ENCODE assay signal across 16 cellular contexts in genomic region chr3:97956051-97956450, GRCh38. TPM values are rescaled to one million over a fixed set of nuclear protein-coding genes. Genes with fewer than 3 reads are reported as not detected.
A peak's percentile ranks its signal among the peaks of the same experiment; 100 is the strongest.
DNase-seq lines count a peak whose midpoint lies in the region; ATAC-seq, FAIRE-seq and TF ChIP-seq lines count a peak whose summit lies in the region.
"Had no signal": no experiment of that assay in that cellular context is flagged by ENCODE, and none has a peak within 500 bp of the region (broad histone marks: within the 10 kb centered on the region; RNA-seq: fewer than 3 reads in every experiment).

No MANE protein-coding gene starts in this region.

- peak; percentile 26 for FAIRE-seq in GM12891 (lab: Jason Lieb, UNC)
- FAIRE-seq: GM19239, H1 had no signal

- H3K36me3 ChIP-seq in thyroid gland = peaks cover 16 to 17% of the 10 kb centered on the region in 2 donors
- no peaks in the 10 kb centered on the region for H3K36me3 ChIP-seq in testis (ENCODE audit: low read depth, missing control alignments)

- peak overlapping the region in 2 of 3 donors; percentile 31 to 69 for H3K27ac ChIP-seq in thyroid gland
- no peak overlapping the region for H3K27ac ChIP-seq in testis

- H3K4me1 ChIP-seq in thyroid gland = peaks cover 35 to 52% of the 10 kb centered on the region in 2 donors
- H3K4me1 ChIP-seq in testis = no peaks in the 10 kb centered on the region

- no peak for DNase-seq in GM12891 (ENCODE audit: insufficient read length, low spot score)
- DNase-seq in NCI-H69 (lab: John Stamatoyannopoulos, UW) = peak; percentile 1
- DNase-seq in left colon = no peak
- DNase-seq in thyroid gland = no peak
- DNase-seq in retina = no peak
- DNase-seq in DMS53 (lab: John Stamatoyannopoulos, UW) = no peak
- no peak for DNase-seq in testis
- DNase-seq: BE2C; C1 segment of cervical spinal cord; CD4-positive, alpha-beta T cell; DMS153; DMS79 treated with DMSO at 0.1 percent for 48 hours; GF-D8; H9 had no signal

- no peaks in the 10 kb centered on the region for H3K9me3 ChIP-seq in thyroid gland
- H3K9me3 ChIP-seq in testis = no peaks in the 10 kb centered on the region
- H3K9me3 ChIP-seq: BE2C had no signal

- peak; percentile 91 for ATAC-seq in left colon

- intact Hi-C loops in left colon (cut with DNase I, micrococcal nuclease) (no loop called here), thyroid gland (cut with DNase I) (no loop called here), testis (cut with DNase I; ENCODE audit: low total_unique reads) (no loop called here)

- WGBS in thyroid gland, 2 donors = 92 to 95% methylated on average over 3 of the region's 3 CpGs
- 87 to 97% methylated on average over 3 of the region's 3 CpGs for WGBS in testis, 2 donors

- H3K27me3 ChIP-seq in thyroid gland = no peaks in the 10 kb centered on the region
- no peaks in the 10 kb centered on the region for H3K27me3 ChIP-seq in testis
- H3K27me3 ChIP-seq: BE2C had no signal

- TF ChIP-seq CTCF in thyroid gland (IDR thresholded peaks at IDR 0.05) = no peak
- TF ChIP-seq CTCF in testis (IDR thresholded peaks at IDR 0.05) = no peak

- no peak for TF ChIP-seq POLR2A in GM12891 (IDR thresholded peaks at IDR 0.05; ENCODE audit: low read depth, low read length)
- TF ChIP-seq POLR2A in thyroid gland (IDR thresholded peaks at IDR 0.05) = no peak
- TF ChIP-seq POLR2A in testis (IDR thresholded peaks at IDR 0.05) = no peak

- H3K4me3 ChIP-seq in thyroid gland (replicated peaks in 1 of 3) (no peak overlapping the region), testis (no peak overlapping the region)

TF ChIP-seq in GM12891, 5 proteins besides CTCF, POLR2A, EP300 and RAD21:
- no peak for TF ChIP-seq SPI1 (IDR thresholded peaks at IDR 0.05; ENCODE audit: low read depth, low read length)

RNA-seq across cellular contexts. Expression of gene RIOX2, which starts 16.2 kb away (rescaled TPM):
- 17.9 TPM for polyA plus RNA-seq in GM12891 (2012; ENCODE audit: low read depth, missing spikeins)
- total RNA-seq in left colon (10 to 100 TPM; 18.7 to 20.2 TPM), thyroid gland (100 to 1,000 TPM in 2 of 4 donors, 10 to 100 TPM in 2; 61.6 to 109 (median 89.9) TPM), testis (10 to 100 TPM; 16.3 to 22.5 TPM)
- polyA plus RNA-seq in testis (ENCODE audit: insufficient read depth, low read depth, low replicate concordance) = 14.0 TPM

Comparison
In these comparisons a context has a peak if more than half of its experiments do, and no peak if none do; other contexts are left out.
1. H3K27ac ChIP-seq: peak in thyroid gland (2 of 3); none in testis (0 of 2).